In genomic region chr6:62923728-62924127, GRCh38 we compare ENCODE assay signal across 8 cellular contexts.
"Had no signal": no experiment of that assay in that cellular context is flagged by ENCODE, and none has a peak within 500 bp of the region (broad histone marks: within the 10 kb centered on the region; RNA-seq: fewer than 3 reads in every experiment).

No MANE protein-coding gene starts in this region.

- DNase-seq: H9, HCEC 1CT, KBM-7 had no signal

- H3K27ac ChIP-seq: KMS-11 had no signal

- H2AFZ ChIP-seq: GM23338 had no signal

- H3K9ac ChIP-seq: KMS-11 had no signal

- H3K4me3 ChIP-seq: GM23338 had no signal

- FAIRE-seq: H1, H54, HTR-8/SVneo had no signal

- ATAC-seq: GM23338 had no signal

- H3K4me2 ChIP-seq: GM23338, KMS-11 had no signal
